In the genomic region with DNA sequence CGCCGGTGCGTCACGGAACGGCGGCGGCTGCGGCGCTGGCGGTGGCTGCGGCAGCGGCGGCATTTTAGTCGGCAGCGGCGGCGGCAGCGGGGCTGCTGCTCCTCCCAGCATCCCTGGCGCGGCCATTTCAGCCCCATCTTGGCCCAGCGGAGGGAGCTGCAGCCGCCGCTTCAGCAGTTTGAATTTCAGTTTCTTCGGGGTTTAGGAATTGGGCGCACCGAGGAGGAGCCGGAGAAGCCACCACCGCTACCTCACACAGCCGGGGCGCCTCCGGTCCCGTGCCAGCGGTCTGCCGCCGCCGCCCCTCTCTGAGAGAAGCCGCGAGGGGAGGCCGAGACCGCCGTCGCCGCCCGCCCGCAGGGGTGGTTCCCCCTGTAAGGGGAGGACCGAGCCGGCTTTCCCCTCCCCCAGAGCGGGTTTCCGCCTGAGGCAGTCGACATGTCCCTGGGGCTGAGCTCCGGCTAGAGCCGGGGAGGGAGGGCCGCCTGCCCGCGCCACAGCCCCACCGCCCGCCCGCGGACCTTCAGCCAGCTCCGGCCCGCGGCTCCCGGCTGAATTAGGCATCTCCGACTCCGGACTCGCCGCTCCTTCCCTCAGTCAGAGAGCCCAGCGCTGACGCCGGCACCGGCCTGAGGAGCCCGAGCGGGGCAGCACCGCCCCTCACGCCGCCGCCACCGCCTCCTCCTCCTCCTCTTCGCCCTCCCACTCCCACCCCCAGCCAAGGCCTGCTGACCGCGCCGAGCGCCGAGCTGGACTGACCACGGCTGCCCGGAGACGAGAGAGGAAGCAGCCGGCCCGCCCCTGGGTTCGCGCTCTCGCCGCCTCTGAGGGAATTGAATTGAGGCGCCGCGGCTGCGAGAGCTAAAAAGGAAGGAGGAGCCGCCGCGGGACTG, we compare ENCODE assay signal across 1 cellular context.
A peak's percentile ranks its signal among the peaks of the same experiment; 100 is the strongest.
TF ChIP-seq lines count a peak whose summit lies in the region.

TSS of gene TSC22D2 (plus strand) at position 67 of the 893 bp plus-strand sequence. CDS start 1,053 bp downstream, outside the sequence.

TF ChIP-seq in GM12878, 131 proteins besides CTCF, POLR2A, EP300 and RAD21 (continued from another document and continues in another):
- TF ChIP-seq, protein P1, sequence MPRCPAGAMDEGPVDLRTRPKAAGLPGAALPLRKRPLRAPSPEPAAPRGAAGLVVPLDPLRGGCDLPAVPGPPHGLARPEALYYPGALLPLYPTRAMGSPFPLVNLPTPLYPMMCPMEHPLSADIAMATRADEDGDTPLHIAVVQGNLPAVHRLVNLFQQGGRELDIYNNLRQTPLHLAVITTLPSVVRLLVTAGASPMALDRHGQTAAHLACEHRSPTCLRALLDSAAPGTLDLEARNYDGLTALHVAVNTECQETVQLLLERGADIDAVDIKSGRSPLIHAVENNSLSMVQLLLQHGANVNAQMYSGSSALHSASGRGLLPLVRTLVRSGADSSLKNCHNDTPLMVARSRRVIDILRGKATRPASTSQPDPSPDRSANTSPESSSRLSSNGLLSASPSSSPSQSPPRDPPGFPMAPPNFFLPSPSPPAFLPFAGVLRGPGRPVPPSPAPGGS (IDR thresholded peaks at IDR 0.05; ENCODE audit: borderline replicate concordance, insufficient read depth, low read depth, low read length, poor library complexity, severe bottlenecking), result peak; percentile 15
- 0 out of 2 replicates have a peak, but pooled peaks have one; percentile 4 for TF ChIP-seq MEF2A (IDR thresholded peaks at IDR 0.05; ENCODE audit: insufficient read depth, low read depth, low read length)
- no peak for TF ChIP-seq NRF1 (conservative IDR thresholded peaks at IDR 0.05; ENCODE audit: low read depth, low read length)
- TF ChIP-seq, protein P2, sequence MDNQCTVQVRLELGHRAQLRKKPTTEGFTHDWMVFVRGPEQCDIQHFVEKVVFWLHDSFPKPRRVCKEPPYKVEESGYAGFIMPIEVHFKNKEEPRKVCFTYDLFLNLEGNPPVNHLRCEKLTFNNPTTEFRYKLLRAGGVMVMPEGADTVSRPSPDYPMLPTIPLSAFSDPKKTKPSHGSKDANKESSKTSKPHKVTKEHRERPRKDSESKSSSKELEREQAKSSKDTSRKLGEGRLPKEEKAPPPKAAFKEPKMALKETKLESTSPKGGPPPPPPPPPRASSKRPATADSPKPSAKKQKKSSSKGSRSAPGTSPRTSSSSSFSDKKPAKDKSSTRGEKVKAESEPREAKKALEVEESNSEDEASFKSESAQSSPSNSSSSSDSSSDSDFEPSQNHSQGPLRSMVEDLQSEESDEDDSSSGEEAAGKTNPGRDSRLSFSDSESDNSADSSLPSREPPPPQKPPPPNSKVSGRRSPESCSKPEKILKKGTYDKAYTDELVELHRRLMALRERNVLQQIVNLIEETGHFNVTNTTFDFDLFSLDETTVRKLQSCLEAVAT (IDR thresholded peaks at IDR 0.05), result peak; percentile 56
- TF ChIP-seq SRF (IDR thresholded peaks at IDR 0.05; ENCODE audit: low read depth in 2 of 2, low read length in 2 of 2), result no peak
- TF ChIP-seq DPF2 (IDR thresholded peaks at IDR 0.05), result peak; percentile 97
- TF ChIP-seq SREBF1 (IDR thresholded peaks at IDR 0.05; ENCODE audit: low read length), result no peak
- TF ChIP-seq RUNX3 (IDR thresholded peaks at IDR 0.05; ENCODE audit: low read length), result peak; percentile 62
- TF ChIP-seq CREM (IDR thresholded peaks at IDR 0.05; ENCODE audit: low read depth), result no peak; the same call in 1 of the 2 replicates
- no peak for TF ChIP-seq SMAD1 (IDR thresholded peaks at IDR 0.05; ENCODE audit: low read depth, partially characterized antibody)
- TF ChIP-seq HCFC1 (IDR thresholded peaks at IDR 0.05; ENCODE audit: low read length), result peak; percentile 21
- peak; percentile 64; the same call in 1 of the 2 replicates for TF ChIP-seq PML (IDR thresholded peaks at IDR 0.05; ENCODE audit: low read length)
- TF ChIP-seq CHD1 (IDR thresholded peaks at IDR 0.05; ENCODE audit: low read depth, low read length), result 0 out of 2 replicates have a peak, but pooled peaks have one; percentile 57
- TF ChIP-seq ZNF687 (IDR thresholded peaks at IDR 0.05), result peak; percentile 86
- TF ChIP-seq, protein P3, sequence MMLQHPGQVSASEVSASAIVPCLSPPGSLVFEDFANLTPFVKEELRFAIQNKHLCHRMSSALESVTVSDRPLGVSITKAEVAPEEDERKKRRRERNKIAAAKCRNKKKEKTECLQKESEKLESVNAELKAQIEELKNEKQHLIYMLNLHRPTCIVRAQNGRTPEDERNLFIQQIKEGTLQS (IDR thresholded peaks at IDR 0.05; ENCODE audit: borderline replicate concordance, extremely low read depth, low read depth, low read length), result no peak
- no peak for TF ChIP-seq NFXL1 (IDR thresholded peaks at IDR 0.05; ENCODE audit: borderline replicate concordance)
- peak; percentile 56; the same call in 1 of the 2 replicates for TF ChIP-seq POLR2AphosphoS2 (IDR thresholded peaks at IDR 0.05; ENCODE audit: low read depth, low read length)
- TF ChIP-seq TCF12 (IDR thresholded peaks at IDR 0.05; ENCODE audit: low read depth, low read length), result peak; percentile 62; the same call in 1 of the 2 replicates
- no peak for TF ChIP-seq BCL11A (IDR thresholded peaks at IDR 0.05; ENCODE audit: low read depth, low read length)
- TF ChIP-seq HDAC2 (IDR thresholded peaks at IDR 0.05), result 0 out of 2 replicates have a peak, but pooled peaks have one; percentile 31
- TF ChIP-seq, protein P4, sequence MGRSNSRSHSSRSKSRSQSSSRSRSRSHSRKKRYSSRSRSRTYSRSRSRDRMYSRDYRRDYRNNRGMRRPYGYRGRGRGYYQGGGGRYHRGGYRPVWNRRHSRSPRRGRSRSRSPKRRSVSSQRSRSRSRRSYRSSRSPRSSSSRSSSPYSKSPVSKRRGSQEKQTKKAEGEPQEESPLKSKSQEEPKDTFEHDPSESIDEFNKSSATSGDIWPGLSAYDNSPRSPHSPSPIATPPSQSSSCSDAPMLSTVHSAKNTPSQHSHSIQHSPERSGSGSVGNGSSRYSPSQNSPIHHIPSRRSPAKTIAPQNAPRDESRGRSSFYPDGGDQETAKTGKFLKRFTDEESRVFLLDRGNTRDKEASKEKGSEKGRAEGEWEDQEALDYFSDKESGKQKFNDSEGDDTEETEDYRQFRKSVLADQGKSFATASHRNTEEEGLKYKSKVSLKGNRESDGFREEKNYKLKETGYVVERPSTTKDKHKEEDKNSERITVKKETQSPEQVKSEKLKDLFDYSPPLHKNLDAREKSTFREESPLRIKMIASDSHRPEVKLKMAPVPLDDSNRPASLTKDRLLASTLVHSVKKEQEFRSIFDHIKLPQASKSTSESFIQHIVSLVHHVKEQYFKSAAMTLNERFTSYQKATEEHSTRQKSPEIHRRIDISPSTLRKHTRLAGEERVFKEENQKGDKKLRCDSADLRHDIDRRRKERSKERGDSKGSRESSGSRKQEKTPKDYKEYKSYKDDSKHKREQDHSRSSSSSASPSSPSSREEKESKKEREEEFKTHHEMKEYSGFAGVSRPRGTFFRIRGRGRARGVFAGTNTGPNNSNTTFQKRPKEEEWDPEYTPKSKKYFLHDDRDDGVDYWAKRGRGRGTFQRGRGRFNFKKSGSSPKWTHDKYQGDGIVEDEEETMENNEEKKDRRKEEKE (IDR thresholded peaks at IDR 0.05), result no peak
- TF ChIP-seq SIN3A (IDR thresholded peaks at IDR 0.05; ENCODE audit: low read depth, low read length), result peak; percentile 85
- TF ChIP-seq NR2F1 (conservative IDR thresholded peaks at IDR 0.05), result peak; percentile 71
- TF ChIP-seq, protein P5, sequence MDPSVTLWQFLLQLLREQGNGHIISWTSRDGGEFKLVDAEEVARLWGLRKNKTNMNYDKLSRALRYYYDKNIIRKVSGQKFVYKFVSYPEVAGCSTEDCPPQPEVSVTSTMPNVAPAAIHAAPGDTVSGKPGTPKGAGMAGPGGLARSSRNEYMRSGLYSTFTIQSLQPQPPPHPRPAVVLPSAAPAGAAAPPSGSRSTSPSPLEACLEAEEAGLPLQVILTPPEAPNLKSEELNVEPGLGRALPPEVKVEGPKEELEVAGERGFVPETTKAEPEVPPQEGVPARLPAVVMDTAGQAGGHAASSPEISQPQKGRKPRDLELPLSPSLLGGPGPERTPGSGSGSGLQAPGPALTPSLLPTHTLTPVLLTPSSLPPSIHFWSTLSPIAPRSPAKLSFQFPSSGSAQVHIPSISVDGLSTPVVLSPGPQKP (IDR thresholded peaks at IDR 0.05; ENCODE audit: low read depth, low read length), result no peak
- TF ChIP-seq ZNF207 (IDR thresholded peaks at IDR 0.05; ENCODE audit: borderline replicate concordance), result no peak; the same call in 1 of the 2 replicates
- TF ChIP-seq ZNF622 (IDR thresholded peaks at IDR 0.05), result no peak
- peak; percentile 54 for TF ChIP-seq POLR2AphosphoS5 (IDR thresholded peaks at IDR 0.05; ENCODE audit: low read length)
- TF ChIP-seq MYC (IDR thresholded peaks at IDR 0.05; ENCODE audit: insufficient read depth, insufficient read length, insufficient replicate concordance, low read length, severe bottlenecking), result peak; percentile 45
- TF ChIP-seq PRDM15 (CRISPR knock-in tag; IDR thresholded peaks at IDR 0.05), result no peak
- peak; percentile 95; the same call in 1 of the 2 replicates for TF ChIP-seq CREB1 (IDR thresholded peaks at IDR 0.05; ENCODE audit: low read depth)
- no peak for TF ChIP-seq TCF7 (IDR thresholded peaks at IDR 0.05; ENCODE audit: borderline replicate concordance)
- TF ChIP-seq EGR1 (IDR thresholded peaks at IDR 0.05; ENCODE audit: borderline replicate concordance in 1 of 2, low read depth in 2 of 2, low read length in 2 of 2), result peak; percentile 53 to 85
- TF ChIP-seq NKRF (conservative IDR thresholded peaks at IDR 0.05), result peak; percentile 52; the same call in 1 of the 2 replicates
- TF ChIP-seq IKZF2 (IDR thresholded peaks at IDR 0.05), result peak in 1 of 2 experiments; percentile 64; a peak in 2 of 4 replicates
- TF ChIP-seq SP1 (IDR thresholded peaks at IDR 0.05; ENCODE audit: low read depth, low read length), result no peak
- TF ChIP-seq TBL1XR1 (IDR thresholded peaks at IDR 0.05; ENCODE audit: low read depth, low read length), result 0 out of 2 replicates have a peak, but pooled peaks have one; percentile 16
- TF ChIP-seq USF1 (IDR thresholded peaks at IDR 0.05; ENCODE audit: borderline replicate concordance, extremely low read length, insufficient read depth, low read depth, low read length), result no peak
